ENCODE assay signal across 27 cellular contexts in genomic region chr12:121283841-121284240, GRCh38.
"Had no signal": no experiment of that assay in that cellular context is flagged by ENCODE, and none has a peak within 500 bp of the region (broad histone marks: within the 10 kb centered on the region; RNA-seq: fewer than 3 reads in every experiment).

No MANE protein-coding gene starts in this region.

- DNase-seq: activated CD4-positive, alpha-beta T cell treated with anti-CD3 and anti-CD28 coated beads for 36 hours; activated CD4-positive, CD25-positive, alpha-beta regulatory T cell; activated CD8-positive, alpha-beta memory T cell treated with anti-CD3 and anti-CD28 coated beads, Interleukin-2, amount 10 ng/mL, durations not matched to agents 7 days and 5 days; activated CD8-positive, alpha-beta T cell treated with anti-CD3 and anti-CD28 coated beads, Interleukin-2, amount 10 ng/mL, durations not matched to agents 7 days and 5 days; activated T-cell treated with anti-CD3 and anti-CD28 coated beads, Interleukin-2, amount 50 U/mL, for 48 hours; effector CD4-positive, alpha-beta T cell; esophagus squamous epithelium; foreskin melanocyte; heart right ventricle; kidney glomerular epithelial cell; left lung; mammary epithelial cell; naive B cell; nephron progenitor cell; nucleus accumbens; pancreas; psoas muscle; spleen; stimulated activated naive CD4-positive, alpha-beta T cell treated with Interleukin-2 at 50 U/mL for 16 hours; T-helper 1 cell; trophoblast cell; uterus had no signal

- ATAC-seq: activated CD4-positive, alpha-beta T cell treated with anti-CD3 and anti-CD28 coated beads for 36 hours; activated CD8-positive, alpha-beta memory T cell treated with anti-CD3 and anti-CD28 coated beads, Interleukin-2, amount 10 ng/mL, durations not matched to agents 7 days and 5 days; activated CD8-positive, alpha-beta T cell treated with anti-CD3 and anti-CD28 coated beads, Interleukin-2, amount 10 ng/mL, durations not matched to agents 7 days and 5 days; activated naive CD4-positive, alpha-beta T cell treated with anti-CD3 and anti-CD28 coated beads, Interleukin-2, amount 50 U/mL, for 72 hours; heart right ventricle; psoas muscle had no signal

- H3K4me3 ChIP-seq: breast epithelium, esophagus squamous epithelium, heart right ventricle, left lung, pancreas, psoas muscle, right atrium auricular region, spleen, thoracic aorta, uterus had no signal

- H3K4me1 ChIP-seq: breast epithelium, psoas muscle had no signal

- H3K27me3 ChIP-seq: breast epithelium, esophagus squamous epithelium, heart right ventricle, left lung, pancreas, right atrium auricular region, spleen, uterus had no signal

- H3K9me3 ChIP-seq: breast epithelium, esophagus squamous epithelium, heart right ventricle, left lung, pancreas, psoas muscle, right atrium auricular region, spleen, thoracic aorta, uterus had no signal

- H3K27ac ChIP-seq: epithelial cell of prostate, psoas muscle had no signal

- H3K36me3 ChIP-seq: breast epithelium, pancreas, right atrium auricular region, thoracic aorta, uterus had no signal
